In genomic region chr13:34412295-34412694, GRCh38 we compare ENCODE assay signal across 20 cellular contexts.
"Had no signal": no experiment of that assay in that cellular context is flagged by ENCODE, and none has a peak within 500 bp of the region (broad histone marks: within the 10 kb centered on the region; RNA-seq: fewer than 3 reads in every experiment).

No MANE protein-coding gene starts in this region.

- H3K27me3 ChIP-seq: dorsolateral prefrontal cortex, gastroesophageal sphincter, right lobe of liver, tibial nerve had no signal

- H3K27ac ChIP-seq: gastroesophageal sphincter, parathyroid adenoma, prostate gland, right lobe of liver, tibial nerve had no signal

- H3K9ac ChIP-seq: parathyroid adenoma had no signal

- H3K9me3 ChIP-seq: gastroesophageal sphincter, prostate gland, right lobe of liver, tibial nerve had no signal

- FAIRE-seq: kidney had no signal

- H3K36me3 ChIP-seq: gastroesophageal sphincter, prostate gland, right lobe of liver, tibial nerve had no signal

- H3K36me3 Mint-ChIP-seq: naive B cell; stimulated activated memory B cell treated with anti-CD40 and anti-IgM and Interleukin-4, amounts not matched to agents 10 μg/mL and 1 μg/mL and 100 μg/mL, for 72 hours had no signal

- H3K9me3 Mint-ChIP-seq: stimulated activated memory B cell treated with anti-CD40 and anti-IgM and Interleukin-4, amounts not matched to agents 10 μg/mL and 1 μg/mL and 100 μg/mL, for 72 hours had no signal

- H3K4me1 ChIP-seq: parathyroid adenoma, prostate gland, right lobe of liver, tibial nerve had no signal

- H3K27ac Mint-ChIP-seq: immature natural killer cell; stimulated activated memory B cell treated with anti-CD40 and anti-IgM and Interleukin-4, amounts not matched to agents 10 μg/mL and 1 μg/mL and 100 μg/mL, for 72 hours; stimulated activated naive CD8-positive, alpha-beta T cell treated with anti-CD3 and anti-CD28 coated beads, Interleukin-15, Interleukin-2, amounts not matched to agents 100 ng/mL and 50 ng/mL, for 24 hours had no signal

- H3K4me3 Mint-ChIP-seq: immature natural killer cell; naive B cell; nephron; stimulated activated memory B cell treated with anti-CD40 and anti-IgM and Interleukin-4, amounts not matched to agents 10 μg/mL and 1 μg/mL and 100 μg/mL, for 72 hours; stimulated activated naive CD8-positive, alpha-beta T cell treated with anti-CD3 and anti-CD28 coated beads, Interleukin-15, Interleukin-2, amounts not matched to agents 100 ng/mL and 50 ng/mL, for 24 hours had no signal

- ATAC-seq: gastroesophageal sphincter, left colon, right lobe of liver had no signal

- H3K4me3 ChIP-seq: dorsolateral prefrontal cortex, gastroesophageal sphincter, prostate gland, right lobe of liver, tibial nerve had no signal

- H3K79me2 ChIP-seq: parathyroid adenoma had no signal

- DNase-seq: cortex of kidney; dorsolateral prefrontal cortex; effector CD8-positive, alpha-beta T cell; glutamatergic neuron; immature natural killer cell; kidney; left colon; mesendoderm; naive B cell; occipital lobe; retina; right lobe of liver; stimulated activated CD4-positive, alpha-beta T cell treated with anti-CD3 and anti-CD28 coated beads, Interleukin-4, amount 100 ng/mL, for 24 hours had no signal

- H3K27me3 Mint-ChIP-seq: naive B cell; stimulated activated memory B cell treated with anti-CD40 and anti-IgM and Interleukin-4, amounts not matched to agents 10 μg/mL and 1 μg/mL and 100 μg/mL, for 72 hours; stimulated activated naive CD8-positive, alpha-beta T cell treated with anti-CD3 and anti-CD28 coated beads, Interleukin-15, Interleukin-2, amounts not matched to agents 100 ng/mL and 50 ng/mL, for 24 hours had no signal

- H3K4me1 Mint-ChIP-seq: immature natural killer cell; naive B cell; stimulated activated memory B cell treated with anti-CD40 and anti-IgM and Interleukin-4, amounts not matched to agents 10 μg/mL and 1 μg/mL and 100 μg/mL, for 72 hours had no signal

- H2AFZ ChIP-seq: parathyroid adenoma had no signal
